ENCODE assay signal across 18 cellular contexts in genomic region chrX:108642273-108642628, GRCh38.
DNase-seq lines count a peak whose midpoint lies in the region; ATAC-seq and TF ChIP-seq lines count a peak whose summit lies in the region.
"Had no signal": no experiment of that assay in that cellular context is flagged by ENCODE, and none has a peak within 500 bp of the region (broad histone marks: within the 10 kb centered on the region; RNA-seq: fewer than 3 reads in every experiment).

No MANE protein-coding gene starts in this region.

- ATAC-seq in left lobe of liver = no peak
- ATAC-seq: GM23338 had no signal

- H3K79me2 ChIP-seq in KMS-11 (ENCODE audit: insufficient read depth, low read depth) = no peaks in the 10 kb centered on the region

- H4K20me1 ChIP-seq in KMS-11 (ENCODE audit: insufficient read depth) = no peaks in the 10 kb centered on the region

- no peak overlapping the region for H3K4me3 Mint-ChIP-seq in endodermal cell
- H3K4me3 Mint-ChIP-seq: CD4-positive, CD25-positive, alpha-beta regulatory T cell; CD8-positive, alpha-beta memory T cell; GM23338 had no signal

- WGBS in endodermal cell (ENCODE audit: insufficient coverage in 1 of 2, insufficient read length in 1 of 2), 2 experiments = 85% methylated on average over 1 of the region's 1 CpG; no CpG with 5 or more reads in 1 of the 2 experiments

- H3K27me3 ChIP-seq in KMS-11 (ENCODE audit: insufficient read depth, low read depth) (no peaks in the 10 kb centered on the region), endodermal cell (ENCODE audit: control insufficient read depth, insufficient read depth, low read length, poor library complexity, severe bottlenecking) (no peaks in the 10 kb centered on the region)
- H3K27me3 ChIP-seq: BE2C had no signal

- H3K27ac ChIP-seq in KMS-11 = peak overlapping the region; percentile 44
- no peak overlapping the region for H3K27ac ChIP-seq in endodermal cell (ENCODE audit: low read depth, low read length)

- H3K4me3 ChIP-seq in KMS-11 (IDR thresholded peaks at IDR 0.05; ENCODE audit: insufficient read depth, low read depth, low read length) (no peak overlapping the region), endodermal cell (ENCODE audit: low read length) (no peak overlapping the region)
- H3K4me3 ChIP-seq: GM23338 had no signal

- H3K9me3 ChIP-seq in endodermal cell (ENCODE audit: control insufficient read depth, low read length) = peaks cover 28% of the 10 kb centered on the region
- H3K9me3 ChIP-seq: BE2C had no signal

- H2AFZ ChIP-seq in KMS-11 (ENCODE audit: low read depth) = peak overlapping the region; percentile 22; the same call in 1 of the 2 replicates
- H2AFZ ChIP-seq: GM23338 had no signal

- DNase-seq in OCI-M1 (lab: John Stamatoyannopoulos, UW) (peak; percentile 21), endodermal cell (peak; percentile 41), left lobe of liver (ENCODE audit: low spot score) (no peak), GM10248 (ENCODE audit: extremely low spot score) (no peak)
- DNase-seq in activated effector memory CD4-positive, alpha-beta T cell treated with anti-CD3 and anti-CD28 coated beads, Interleukin-2, amount 50 U/mL, for 16 hours = no peak
- DNase-seq: ACHN; BE2C; C1 segment of cervical spinal cord; CD4-positive, CD25-positive, alpha-beta regulatory T cell; CD8-positive, alpha-beta memory T cell; COR-L47; DMS 273 treated with DMSO at 0.1 percent for 48 hours; DMS53; DND-41; EL; HCEC 1CT had no signal

- H3K9ac ChIP-seq in KMS-11 = no peak overlapping the region
- no peak overlapping the region for H3K9ac ChIP-seq in endodermal cell (ENCODE audit: extremely low read depth, low read length, poor library complexity, severe bottlenecking)

- no peaks in the 10 kb centered on the region for H3K27me3 Mint-ChIP-seq in endodermal cell (ENCODE audit: insufficient read depth)
- H3K27me3 Mint-ChIP-seq: CD4-positive, CD25-positive, alpha-beta regulatory T cell had no signal

- no peak overlapping the region for H3K4me2 ChIP-seq in KMS-11
- H3K4me2 ChIP-seq: GM23338 had no signal

- CTCF ChIA-PET in GM10248 (lab: Yijun Ruan, JAX) = interaction anchor here (1.6 kb wide), 1 partner anchor 17 kb away, joined by 4 read pairs; no protein-coding TSS in a partner anchor

- peaks cover 84% of the 10 kb centered on the region for H3K9me3 Mint-ChIP-seq in endodermal cell

- peaks cover 13% of the 10 kb centered on the region for H3K4me1 ChIP-seq in KMS-11 (ENCODE audit: low read depth, poor library complexity, severe bottlenecking)
- H3K4me1 ChIP-seq in endodermal cell (ENCODE audit: control insufficient read depth, insufficient read depth, low read length) = no peaks in the 10 kb centered on the region
- H3K4me1 ChIP-seq: BE2C had no signal

- no peaks in the 10 kb centered on the region for H3K4me1 Mint-ChIP-seq in endodermal cell
- H3K4me1 Mint-ChIP-seq: CD4-positive, CD25-positive, alpha-beta regulatory T cell; CD8-positive, alpha-beta memory T cell; GM23338 had no signal

- TF ChIP-seq CTCF in KMS-11 (conservative IDR thresholded peaks at IDR 0.05; ENCODE audit: low read depth, low read length) (no peak), endodermal cell (conservative IDR thresholded peaks at IDR 0.05) (no peak), GM10248 (IDR thresholded peaks at IDR 0.05; ENCODE audit: control extremely low read depth, extremely low read depth, low read depth, missing control alignments) (no peak)

- H3K36me3 ChIP-seq in KMS-11 (ENCODE audit: insufficient read depth) (no peaks in the 10 kb centered on the region), endodermal cell (ENCODE audit: control insufficient read depth, insufficient read depth, low read length) (peaks cover 16% of the 10 kb centered on the region)
- H3K36me3 ChIP-seq: BE2C had no signal

- peak overlapping the region; percentile 5 for H3K27ac Mint-ChIP-seq in endodermal cell
- H3K27ac Mint-ChIP-seq: CD4-positive, CD25-positive, alpha-beta regulatory T cell; CD8-positive, alpha-beta memory T cell had no signal

- POLR2A ChIA-PET in GM10248 (lab: Yijun Ruan, JAX) = no interaction called here

- peaks cover 76% of the 10 kb centered on the region for H3K36me3 Mint-ChIP-seq in endodermal cell (ENCODE audit: low read depth)
- H3K36me3 Mint-ChIP-seq: CD4-positive, CD25-positive, alpha-beta regulatory T cell; CD8-positive, alpha-beta memory T cell had no signal

Comparison
In these comparisons a context has a peak if more than half of its experiments do, and no peak if none do; other contexts are left out.
1. DNase-seq: peak in OCI-M1 (single experiment) and endodermal cell (single experiment); none in activated effector memory CD4-positive, alpha-beta T cell treated with anti-CD3 and anti-CD28 coated beads, Interleukin-2, amount 50 U/mL, for 16 hours (single experiment), left lobe of liver (single experiment) and GM10248 (single experiment).